1 cellular context compared by ENCODE assay signal in the genomic region with DNA sequence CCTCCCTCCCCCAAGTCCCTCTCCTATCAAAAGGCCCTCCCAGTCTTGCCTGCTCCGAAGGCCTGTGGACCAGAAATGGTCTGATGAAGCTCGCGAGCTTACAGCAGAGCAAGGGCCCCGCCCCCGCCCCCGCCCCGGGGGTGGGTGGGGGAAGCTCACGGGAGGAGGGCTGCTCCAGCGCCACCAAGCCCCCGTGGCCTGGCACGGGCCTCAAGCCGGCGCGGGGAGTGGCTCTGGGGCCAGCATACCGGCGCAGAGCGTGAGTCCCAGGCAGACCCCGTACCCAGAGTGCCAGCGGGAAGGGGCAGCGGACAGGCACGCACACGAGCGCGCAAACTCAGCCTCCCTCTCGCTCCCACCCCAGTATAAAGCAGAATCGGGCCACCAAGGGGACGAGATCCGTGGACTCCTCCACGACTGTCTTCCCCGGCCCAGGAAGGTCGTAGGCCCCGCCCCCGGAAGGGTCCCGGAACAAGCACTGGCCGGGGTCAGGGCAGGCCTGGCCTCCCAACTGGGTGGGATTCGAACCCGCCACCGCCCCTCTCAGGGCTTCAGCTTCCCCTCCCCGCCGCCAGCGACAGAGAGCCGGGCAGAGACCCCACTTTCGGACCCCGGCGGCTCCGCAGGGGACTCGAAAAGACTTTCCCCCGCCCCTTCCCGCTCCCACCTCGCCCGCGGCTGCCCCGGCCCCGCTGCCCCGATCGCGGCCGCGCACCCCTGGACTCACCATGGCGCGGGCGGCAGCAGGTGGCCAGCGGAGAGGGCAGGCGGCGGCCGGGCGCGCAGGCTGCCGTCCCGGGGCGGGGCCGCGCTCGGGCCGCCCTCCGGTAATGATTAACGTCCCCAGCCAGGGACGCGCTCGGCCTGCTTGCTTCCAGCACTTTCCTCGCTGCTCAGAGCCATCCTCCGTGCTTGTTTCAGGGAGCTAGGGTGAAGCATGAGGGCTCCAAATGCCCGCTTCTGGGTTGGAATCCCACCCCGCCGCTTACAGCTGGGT.
TF ChIP-seq lines count a peak whose summit lies in the region.

PCBD1 (minus strand) TSS at position 762 of the 997 bp plus-strand sequence; CDS start at position 730, 32 bp downstream.

TF ChIP-seq in HEK293, 187 proteins besides CTCF, POLR2A, EP300 and RAD21 (continued from another document and continues in another):
- TF ChIP-seq, protein P1, sequence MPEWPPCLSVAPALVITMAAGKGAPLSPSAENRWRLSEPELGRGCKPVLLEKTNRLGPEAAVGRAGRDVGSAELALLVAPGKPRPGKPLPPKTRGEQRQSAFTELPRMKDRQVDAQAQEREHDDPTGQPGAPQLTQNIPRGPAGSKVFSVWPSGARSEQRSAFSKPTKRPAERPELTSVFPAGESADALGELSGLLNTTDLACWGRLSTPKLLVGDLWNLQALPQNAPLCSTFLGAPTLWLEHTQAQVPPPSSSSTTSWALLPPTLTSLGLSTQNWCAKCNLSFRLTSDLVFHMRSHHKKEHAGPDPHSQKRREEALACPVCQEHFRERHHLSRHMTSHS (tag by site-specific recombination; IDR thresholded peaks at IDR 0.05) = no peak
- TF ChIP-seq ZNF394 (tag by site-specific recombination; IDR thresholded peaks at IDR 0.05; ENCODE audit: borderline replicate concordance) = peak; percentile 48; the same call in 1 of the 2 replicates
- TF ChIP-seq, protein P2, sequence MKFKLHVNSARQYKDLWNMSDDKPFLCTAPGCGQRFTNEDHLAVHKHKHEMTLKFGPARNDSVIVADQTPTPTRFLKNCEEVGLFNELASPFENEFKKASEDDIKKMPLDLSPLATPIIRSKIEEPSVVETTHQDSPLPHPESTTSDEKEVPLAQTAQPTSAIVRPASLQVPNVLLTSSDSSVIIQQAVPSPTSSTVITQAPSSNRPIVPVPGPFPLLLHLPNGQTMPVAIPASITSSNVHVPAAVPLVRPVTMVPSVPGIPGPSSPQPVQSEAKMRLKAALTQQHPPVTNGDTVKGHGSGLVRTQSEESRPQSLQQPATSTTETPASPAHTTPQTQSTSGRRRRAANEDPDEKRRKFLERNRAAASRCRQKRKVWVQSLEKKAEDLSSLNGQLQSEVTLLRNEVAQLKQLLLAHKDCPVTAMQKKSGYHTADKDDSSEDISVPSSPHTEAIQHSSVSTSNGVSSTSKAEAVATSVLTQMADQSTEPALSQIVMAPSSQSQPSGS (tag by site-specific recombination; IDR thresholded peaks at IDR 0.05; ENCODE audit: low read depth) = no peak
- no peak for TF ChIP-seq AEBP2 (tag by site-specific recombination; IDR thresholded peaks at IDR 0.05; ENCODE audit: borderline replicate concordance)
- TF ChIP-seq ZNF501 (tag by site-specific recombination; IDR thresholded peaks at IDR 0.05) = peak; percentile 77
- TF ChIP-seq ZXDB (tag by site-specific recombination; IDR thresholded peaks at IDR 0.05) = peak; percentile 89
- TF ChIP-seq ZNF518A (tag by site-specific recombination; conservative IDR thresholded peaks at IDR 0.05; ENCODE audit: low read depth) = no peak
- TF ChIP-seq ZNF621 (tag by site-specific recombination; IDR thresholded peaks at IDR 0.05) = no peak
- no peak; the same call in 1 of the 2 replicates for TF ChIP-seq KLF17 (tag by site-specific recombination; IDR thresholded peaks at IDR 0.05)
- no peak for TF ChIP-seq HOXA7 (CRISPR knock-in tag; IDR thresholded peaks at IDR 0.05; ENCODE audit: borderline replicate concordance)
- peak; percentile 57 for TF ChIP-seq GLIS1 (tag by site-specific recombination; IDR thresholded peaks at IDR 0.05)
- no peak for TF ChIP-seq PRDM1 (tag by site-specific recombination; IDR thresholded peaks at IDR 0.05)
- peak; percentile 91 for TF ChIP-seq ZBTB6 (tag by site-specific recombination; IDR thresholded peaks at IDR 0.05)
- TF ChIP-seq MZF1 (tag by site-specific recombination; IDR thresholded peaks at IDR 0.05; ENCODE audit: borderline replicate concordance) = no peak; the same call in 1 of the 2 replicates
- peak; percentile 70 for TF ChIP-seq ZBTB11 (tag by site-specific recombination; conservative IDR thresholded peaks at IDR 0.05; ENCODE audit: low read depth)
- no peak for TF ChIP-seq ZNF148 (tag by site-specific recombination; IDR thresholded peaks at IDR 0.05; ENCODE audit: borderline replicate concordance)
- TF ChIP-seq SP3 (tag by site-specific recombination; IDR thresholded peaks at IDR 0.05) = peak; percentile 95
- no peak for TF ChIP-seq SCRT1 (tag by site-specific recombination; IDR thresholded peaks at IDR 0.05; ENCODE audit: borderline replicate concordance)
- TF ChIP-seq ZFP37 (tag by site-specific recombination; IDR thresholded peaks at IDR 0.05) = 0 out of 2 replicates have a peak, but pooled peaks have one; percentile 58
- no peak for TF ChIP-seq ZNF132 (tag by site-specific recombination; IDR thresholded peaks at IDR 0.05; ENCODE audit: borderline replicate concordance)
- TF ChIP-seq BCL11B (tag by site-specific recombination; IDR thresholded peaks at IDR 0.05; ENCODE audit: low read depth) = 0 out of 2 replicates have a peak, but pooled peaks have one; percentile 37
- TF ChIP-seq, protein P3, sequence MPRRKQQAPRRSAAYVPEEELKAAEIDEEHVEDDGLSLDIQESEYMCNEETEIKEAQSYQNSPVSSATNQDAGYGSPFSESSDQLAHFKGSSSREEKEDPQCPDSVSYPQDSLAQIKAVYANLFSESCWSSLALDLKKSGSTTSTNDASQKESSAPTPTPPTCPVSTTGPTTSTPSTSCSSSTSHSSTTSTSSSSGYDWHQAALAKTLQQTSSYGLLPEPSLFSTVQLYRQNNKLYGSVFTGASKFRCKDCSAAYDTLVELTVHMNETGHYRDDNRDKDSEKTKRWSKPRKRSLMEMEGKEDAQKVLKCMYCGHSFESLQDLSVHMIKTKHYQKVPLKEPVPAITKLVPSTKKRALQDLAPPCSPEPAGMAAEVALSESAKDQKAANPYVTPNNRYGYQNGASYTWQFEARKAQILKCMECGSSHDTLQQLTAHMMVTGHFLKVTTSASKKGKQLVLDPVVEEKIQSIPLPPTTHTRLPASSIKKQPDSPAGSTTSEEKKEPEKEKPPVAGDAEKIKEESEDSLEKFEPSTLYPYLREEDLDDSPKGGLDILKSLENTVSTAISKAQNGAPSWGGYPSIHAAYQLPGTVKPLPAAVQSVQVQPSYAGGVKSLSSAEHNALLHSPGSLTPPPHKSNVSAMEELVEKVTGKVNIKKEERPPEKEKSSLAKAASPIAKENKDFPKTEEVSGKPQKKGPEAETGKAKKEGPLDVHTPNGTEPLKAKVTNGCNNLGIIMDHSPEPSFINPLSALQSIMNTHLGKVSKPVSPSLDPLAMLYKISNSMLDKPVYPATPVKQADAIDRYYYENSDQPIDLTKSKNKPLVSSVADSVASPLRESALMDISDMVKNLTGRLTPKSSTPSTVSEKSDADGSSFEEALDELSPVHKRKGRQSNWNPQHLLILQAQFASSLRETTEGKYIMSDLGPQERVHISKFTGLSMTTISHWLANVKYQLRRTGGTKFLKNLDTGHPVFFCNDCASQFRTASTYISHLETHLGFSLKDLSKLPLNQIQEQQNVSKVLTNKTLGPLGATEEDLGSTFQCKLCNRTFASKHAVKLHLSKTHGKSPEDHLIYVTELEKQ (tag by site-specific recombination; IDR thresholded peaks at IDR 0.05; ENCODE audit: borderline replicate concordance) = no peak
- TF ChIP-seq ZNF670 (tag by site-specific recombination; IDR thresholded peaks at IDR 0.05; ENCODE audit: low read depth) = no peak
- TF ChIP-seq ZNF544 (tag by site-specific recombination; IDR thresholded peaks at IDR 0.05) = no peak
